26 cellular contexts compared by ENCODE assay signal in genomic region chr7:152395115-152395514, GRCh38. TPM values are rescaled to one million over a fixed set of nuclear protein-coding genes. Genes with fewer than 3 reads are reported as not detected.
DNase-seq lines count a peak whose midpoint lies in the region; ATAC-seq and TF ChIP-seq lines count a peak whose summit lies in the region.
"Had no signal": no experiment of that assay in that cellular context is flagged by ENCODE, and none has a peak within 500 bp of the region (broad histone marks: within the 10 kb centered on the region; RNA-seq: fewer than 3 reads in every experiment).

No MANE protein-coding gene starts in this region.

- TF ChIP-seq RAD21 in HCT116 (IDR thresholded peaks at IDR 0.05; ENCODE audit: low read depth): no peak

- H3K4me3 ChIP-seq in HCT116 (replicated peaks in 1 of 2; ENCODE audit: low read depth in 1 of 2, low read length in 2 of 2): no peak overlapping the region
- H3K4me3 ChIP-seq in fibroblast of mammary gland (ENCODE audit: control insufficient read depth, low read depth, low read length): no peak overlapping the region
- H3K4me3 ChIP-seq in skeletal muscle cell (ENCODE audit: low read depth, low read length): no peak overlapping the region
- H3K4me3 ChIP-seq in lower leg skin (ENCODE audit: low read depth, poor library complexity, severe bottlenecking): no peak overlapping the region
- H3K4me3 ChIP-seq in adrenal gland: no peak overlapping the region
- H3K4me3 ChIP-seq: hepatocyte, pancreas had no signal

- RAD21 ChIA-PET in HCT116 (lab: Charles Lee; ENCODE audit: low non-redundant PET in 1 of 2, low total read pairs in 2 of 2, uncharacterized antibody in 2 of 2, unreplicated experiment in 2 of 2): no interaction called here

- no peak overlapping the region for H2AFZ ChIP-seq in HCT116 (ENCODE audit: low read depth, low read length, poor library complexity, severe bottlenecking)
- H2AFZ ChIP-seq: hepatocyte had no signal

- no peaks in the 10 kb centered on the region for H3K9me2 ChIP-seq in HCT116 (ENCODE audit: insufficient read depth)

- ATAC-seq in HCT116 (peak; percentile 63), WTC11 (no peak)
- ATAC-seq: activated CD4-positive, alpha-beta T cell treated with anti-CD3 and anti-CD28 coated beads for 36 hours had no signal

- WGBS in lower leg skin, 2 donors: 91% methylated on average over 7 of the region's 7 CpGs
- WGBS in adrenal gland, 4 donors: 76 to 80% (median 79%) methylated on average over 7 of the region's 7 CpGs

- no peaks in the 10 kb centered on the region for H3K9me3 Mint-ChIP-seq in WTC11
- H3K9me3 Mint-ChIP-seq: type B pancreatic cell had no signal

- peaks cover 70% of the 10 kb centered on the region for H3K79me2 ChIP-seq in HCT116 (ENCODE audit: insufficient read depth, low read length)

- no peak overlapping the region for H3K4me2 ChIP-seq in HCT116 (ENCODE audit: low read length)
- H3K4me2 ChIP-seq: hepatocyte had no signal

- CTCF ChIA-PET in HCT116 (lab: Charles Lee): interaction anchor here (1.3 kb wide), 1 partner anchor 54 kb away, joined by 4 read pairs; no protein-coding TSS in a partner anchor
- CTCF ChIA-PET in WTC11 (lab: Charles Lee): no interaction called here

- no TSS peak for BruUV-seq in HCT116 (replicated peaks; lab: Mats Ljungman, UMichigan)

- H3K4me1 ChIP-seq in HCT116 (ENCODE audit: control insufficient read depth in 1 of 2, insufficient read depth in 2 of 2, low read length in 2 of 2) (peaks cover 7 to 14% of the 10 kb centered on the region in 2 experiments), adrenal gland (replicated peaks in 1 of 2) (peaks cover 4 to 25% of the 10 kb centered on the region in 2 donors)

- no peak for DNase-seq in HCT116 (ENCODE audit: low read depth, low spot score)
- no peak for DNase-seq in WTC11 (ENCODE audit: low spot score)
- DNase-seq in fibroblast of mammary gland (ENCODE audit: low read depth): peak; percentile 67
- DNase-seq in skeletal muscle cell (ENCODE audit: low read depth): peak; percentile 3
- DNase-seq in NAMALWA (ENCODE audit: low spot score): no peak
- no peak for DNase-seq in lower leg skin (ENCODE audit: low spot score in 2 of 2)
- DNase-seq in GM03348 (ENCODE audit: low spot score): no peak
- no peak for DNase-seq in adrenal gland
- DNase-seq: activated CD4-positive, alpha-beta T cell treated with anti-CD3 and anti-CD28 coated beads for 36 hours; activated CD8-positive, alpha-beta memory T cell treated with anti-CD3 and anti-CD28 coated beads, Interleukin-2, amount 50 U/mL, for 4 hours; activated effector memory CD4-positive, alpha-beta T cell treated with anti-CD3 and anti-CD28 coated beads, Interleukin-2, amount 50 U/mL, for 16 hours; amygdala; cerebellar nuclear complex; COR-L47; H7; islet precursor cell; KBM-7; NCI-H1092; NCI-H510A treated with DMSO at 0.1 percent for 48 hours; pancreas had no signal

- 0 out of 2 replicates have a peak, but pooled peaks cover 3% of the 10 kb centered on the region for H4K20me1 ChIP-seq in HCT116 (ENCODE audit: insufficient read depth)

- H3K9me3 ChIP-seq in HCT116 (ENCODE audit: control insufficient read depth in 1 of 2, insufficient read depth in 1 of 2, low read depth in 1 of 2, low read length in 2 of 2): no peaks in the 10 kb centered on the region
- H3K9me3 ChIP-seq in adrenal gland (replicated peaks in 1 of 3): no peaks in the 10 kb centered on the region
- H3K9me3 ChIP-seq: pancreas had no signal

- TF ChIP-seq CTCF in HCT116 (IDR thresholded peaks at IDR 0.05 in 2 of 3, conservative IDR thresholded peaks at IDR 0.05 in 1 of 3; ENCODE audit: borderline replicate concordance in 1 of 3, insufficient read depth in 1 of 3, low read depth in 2 of 3, low read length in 2 of 3): no peak
- TF ChIP-seq CTCF in WTC11 (IDR thresholded peaks at IDR 0.05): no peak
- no peak for TF ChIP-seq CTCF in fibroblast of mammary gland (conservative IDR thresholded peaks at IDR 0.05; ENCODE audit: control insufficient read depth, insufficient read depth, low read depth, low read length)
- no peak for TF ChIP-seq CTCF in lower leg skin (IDR thresholded peaks at IDR 0.05)
- no peak for TF ChIP-seq CTCF in adrenal gland (IDR thresholded peaks at IDR 0.05)

- no peak overlapping the region for H3K9ac ChIP-seq in HCT116 (ENCODE audit: low read length)

- POLR2A ChIA-PET in HCT116 (lab: Charles Lee) (no interaction called here), WTC11 (lab: Charles Lee) (no interaction called here)

- intact Hi-C loops in HCT116 (cut with micrococcal nuclease): no loop called here
- intact Hi-C loops in lower leg skin (cut with DNase I; ENCODE audit: low total_unique reads): no loop called here
- intact Hi-C loops in adrenal gland (cut with DNase I): no loop called here

- H3K4me1 Mint-ChIP-seq in WTC11: peaks cover 30% of the 10 kb centered on the region

- no peak overlapping the region for H3K4me3 Mint-ChIP-seq in WTC11
- H3K4me3 Mint-ChIP-seq: activated CD4-positive, alpha-beta T cell treated with anti-CD3 and anti-CD28 coated beads for 36 hours; B cell; stimulated activated naive CD8-positive, alpha-beta T cell treated with anti-CD3 and anti-CD28 coated beads, Interleukin-15, Interleukin-2, amounts not matched to agents 100 ng/mL and 50 ng/mL, for 24 hours; type B pancreatic cell had no signal

- H3K36me3 ChIP-seq in HCT116 (ENCODE audit: control insufficient read depth in 1 of 2, insufficient read depth in 2 of 2, low read length in 2 of 2): no peaks in the 10 kb centered on the region
- H3K36me3 ChIP-seq in adrenal gland (replicated peaks in 1 of 2): no peaks in the 10 kb centered on the region
- H3K36me3 ChIP-seq: pancreas had no signal

- H3K27ac ChIP-seq in HCT116 (ENCODE audit: low read depth, low read length) (no peak overlapping the region; the same call in 1 of the 2 replicates), adrenal gland (no peak overlapping the region)
- H3K27ac ChIP-seq: hepatocyte, HL-60, pancreas, RWPE1 had no signal

- no peak overlapping the region for H3K27ac Mint-ChIP-seq in WTC11
- H3K27ac Mint-ChIP-seq: activated CD4-positive, alpha-beta T cell treated with anti-CD3 and anti-CD28 coated beads for 36 hours; B cell; stimulated activated naive CD8-positive, alpha-beta T cell treated with anti-CD3 and anti-CD28 coated beads, Interleukin-15, Interleukin-2, amounts not matched to agents 100 ng/mL and 50 ng/mL, for 24 hours; type B pancreatic cell had no signal

- H3K27me3 Mint-ChIP-seq in WTC11 (ENCODE audit: low read depth): no peaks in the 10 kb centered on the region
- H3K27me3 Mint-ChIP-seq: activated CD4-positive, alpha-beta T cell treated with anti-CD3 and anti-CD28 coated beads for 36 hours; B cell; stimulated activated naive CD8-positive, alpha-beta T cell treated with anti-CD3 and anti-CD28 coated beads, Interleukin-15, Interleukin-2, amounts not matched to agents 100 ng/mL and 50 ng/mL, for 24 hours; type B pancreatic cell had no signal

- TF ChIP-seq POLR2A in HCT116 (IDR thresholded peaks at IDR 0.05; ENCODE audit: borderline replicate concordance, extremely low read depth, insufficient read depth, insufficient read length): no peak
- TF ChIP-seq POLR2A in lower leg skin (IDR thresholded peaks at IDR 0.05): no peak
- no peak for TF ChIP-seq POLR2A in adrenal gland (IDR thresholded peaks at IDR 0.05)

- no peaks in the 10 kb centered on the region for H3K36me3 Mint-ChIP-seq in WTC11

- H3K27me3 ChIP-seq in HCT116 (ENCODE audit: insufficient read depth, low read length): no peaks in the 10 kb centered on the region
- no peaks in the 10 kb centered on the region for H3K27me3 ChIP-seq in adrenal gland
- H3K27me3 ChIP-seq: hepatocyte, pancreas had no signal

TF ChIP-seq in HCT116, 20 proteins besides CTCF, POLR2A, EP300 and RAD21:
- TF ChIP-seq SRF (IDR thresholded peaks at IDR 0.05; ENCODE audit: low read depth): no peak

TF ChIP-seq in WTC11, 78 proteins besides CTCF, POLR2A, EP300 and RAD21:
- TF ChIP-seq ZNF425 (CRISPR knock-in tag; conservative IDR thresholded peaks at IDR 0.05): no peak
- TF ChIP-seq ZNF121 (CRISPR knock-in tag; IDR thresholded peaks at IDR 0.05): peak; percentile 91

RNA-seq across cellular contexts. Expression of gene KMT2C, which starts 40.7 kb away (rescaled TPM):
- 22.9 TPM for total RNA-seq in HCT116 (2021; ENCODE audit: unreplicated experiment)
- polyA plus RNA-seq in HCT116 (2012): 5.3 and 7.4 TPM in 2 replicates
- 38.9 to 45.4 TPM (median 40.8 TPM) in 3 replicates for total RNA-seq in WTC11 (2021)
- total RNA-seq in lower leg skin: 10 to 100 TPM; 64.6 to 79.3 (median 74.7) TPM
- total RNA-seq in adrenal gland: 100 to 1,000 TPM in 1 of 8 donors, 10 to 100 TPM in 7; 35.8 to 105 (median 69.9) TPM
- polyA plus RNA-seq in adrenal gland: 10 to 100 TPM in 2 of 3 donors, 1 to 10 TPM in 1; 6.9 to 27.4 (median 16.9) TPM

Comparison
In these comparisons a context has a peak if more than half of its experiments do, and no peak if none do; other contexts are left out.
1. DNase-seq: peak in fibroblast of mammary gland (single experiment) and skeletal muscle cell (single experiment); none in HCT116 (single experiment), WTC11 (single experiment), NAMALWA (single experiment), lower leg skin (0 of 2), GM03348 (single experiment) and adrenal gland (0 of 7).